In genomic region chr22:33535937-33536875, GRCh38 we compare ENCODE assay signal across 22 cellular contexts.
A peak's percentile ranks its signal among the peaks of the same experiment; 100 is the strongest.
DNase-seq lines count a peak whose midpoint lies in the region; ATAC-seq, FAIRE-seq and TF ChIP-seq lines count a peak whose summit lies in the region.
"Had no signal": no experiment of that assay in that cellular context is flagged by ENCODE, and none has a peak within 500 bp of the region (broad histone marks: within the 10 kb centered on the region; RNA-seq: fewer than 3 reads in every experiment).

No MANE protein-coding gene starts in this region.

- H3K4me1 Mint-ChIP-seq in progenitor cell of endocrine pancreas (ENCODE audit: low read depth) = peaks cover 38% of the 10 kb centered on the region
- H3K4me1 Mint-ChIP-seq: CD8-positive, alpha-beta memory T cell had no signal

- POLR2A ChIA-PET in HepG2 (lab: Yijun Ruan, JAX) = no interaction called here

- H3K27ac Mint-ChIP-seq in progenitor cell of endocrine pancreas = peak overlapping the region; percentile 38
- H3K27ac Mint-ChIP-seq: CD8-positive, alpha-beta memory T cell had no signal

- H3K4me1 ChIP-seq in liver (ENCODE audit: control insufficient read depth in 4 of 4, insufficient read depth in 4 of 4, low read length in 3 of 4) = peaks cover 14 to 34% (median 27%) of the 10 kb centered on the region in 4 donors
- H3K4me1 ChIP-seq in HepG2 (ENCODE audit: insufficient read depth, low read length) = peaks cover 51% of the 10 kb centered on the region
- H3K4me1 ChIP-seq in heart right ventricle = peaks cover 11 to 53% (median 31%) of the 10 kb centered on the region in 9 donors

- CTCF ChIA-PET in HepG2 (lab: Yijun Ruan, JAX; ENCODE audit: low intra/inter-chr PET ratio, low total read pairs) = no interaction called here

- H3K9me3 Mint-ChIP-seq in progenitor cell of endocrine pancreas (ENCODE audit: low read depth) = no peaks in the 10 kb centered on the region
- H3K9me3 Mint-ChIP-seq: IgD-negative memory B cell had no signal

- H3K79me2 ChIP-seq in HepG2 (ENCODE audit: insufficient read depth, low read length) = no peaks in the 10 kb centered on the region

- TF ChIP-seq POLR2A in HepG2 (IDR thresholded peaks at IDR 0.05; ENCODE audit: insufficient read depth in 1 of 2, low read depth in 2 of 2, low read length in 2 of 2) = no peak
- no peak for TF ChIP-seq POLR2A in erythroblast (IDR thresholded peaks at IDR 0.05; ENCODE audit: low read length)

- no peaks in the 10 kb centered on the region for H3K27me3 ChIP-seq in liver (ENCODE audit: control insufficient read depth in 4 of 4, insufficient read depth in 4 of 4, low read length in 3 of 4)
- no peaks in the 10 kb centered on the region for H3K27me3 ChIP-seq in HepG2 (ENCODE audit: control insufficient read depth in 1 of 2, insufficient read depth in 2 of 2, low read length in 2 of 2)
- H3K27me3 ChIP-seq in heart right ventricle = no peaks in the 10 kb centered on the region
- H3K27me3 ChIP-seq: BLaER1 treated with 17β-estradiol and CSF1 and Interleukin-3, amounts not matched to agents 10 nM and 100 nM had no signal

- no TSS peak for BruUV-seq in HepG2 (replicated peaks; lab: Mats Ljungman, UMichigan)

- no peak for DNase-seq in HepG2 (ENCODE audit: low spot score)
- no peak for DNase-seq in heart right ventricle
- no peak for DNase-seq in progenitor cell of endocrine pancreas (ENCODE audit: low spot score, unreplicated experiment)
- DNase-seq in activated CD4-positive, CD25-positive, alpha-beta regulatory T cell treated with anti-CD3 and anti-CD28 coated beads, Interleukin-2, amount 50 U/mL, for 72 hours = no peak
- no peak for DNase-seq in dermis blood vessel endothelial cell
- no peak for DNase-seq in erythroblast (lab: John Stamatoyannopoulos, UW)
- DNase-seq in omental fat pad (ENCODE audit: low spot score) = no peak
- DNase-seq: CD8-positive, alpha-beta memory T cell; DMS79 treated with DMSO at 0.1 percent for 48 hours; GM23248; HCEC 1CT; Kasumi-1; MM.1S; NCI-H1092 treated with DMSO at 0.1 percent for 48 hours; NCI-H1694 treated with DMSO at 0.1 percent for 48 hours; NCI-H2107; NCI-H345; NCI-H69 had no signal

- H3K36me3 ChIP-seq in liver (ENCODE audit: control insufficient read depth in 4 of 4, insufficient read depth in 3 of 4, low read depth in 1 of 4, low read length in 3 of 4) (no peaks in the 10 kb centered on the region), HepG2 (replicated peaks in 1 of 2; ENCODE audit: control insufficient read depth in 1 of 2, insufficient read depth in 2 of 2, low read length in 2 of 2) (no peaks in the 10 kb centered on the region), heart right ventricle (no peaks in the 10 kb centered on the region)

- in situ Hi-C loops in HepG2 (cut with HindIII; ENCODE audit: extremely low pct_ligation_motif_present, low pct_unique_long_range_greater_than_20kb) = no loop called here

- no peak overlapping the region for H3K4me2 ChIP-seq in HepG2 (ENCODE audit: low read depth, low read length)
- H3K4me2 ChIP-seq: A549; BLaER1 treated with 17β-estradiol and CSF1 and Interleukin-3, amounts not matched to agents 10 nM and 100 nM had no signal

- peaks cover 18% of the 10 kb centered on the region for H3K36me3 Mint-ChIP-seq in progenitor cell of endocrine pancreas (ENCODE audit: insufficient read depth)
- H3K36me3 Mint-ChIP-seq: CD8-positive, alpha-beta memory T cell had no signal

- H2AFZ ChIP-seq in HepG2 (ENCODE audit: low read length) = no peak overlapping the region
- H2AFZ ChIP-seq: GM23248 had no signal

- no peak overlapping the region for H3K4me3 ChIP-seq in liver (ENCODE audit: low read depth in 1 of 3, low read length in 3 of 3)
- no peak overlapping the region for H3K4me3 ChIP-seq in HepG2 (replicated peaks in 1 of 3; ENCODE audit: insufficient read depth in 1 of 3, low read depth in 2 of 3, low read length in 3 of 3)
- no peak overlapping the region for H3K4me3 ChIP-seq in heart right ventricle
- H3K4me3 ChIP-seq: A549; BLaER1 treated with 17β-estradiol and CSF1 and Interleukin-3, amounts not matched to agents 10 nM and 100 nM; GM23248 had no signal

- no peak for FAIRE-seq in HepG2 (lab: Jason Lieb, UNC)
- FAIRE-seq: A549 had no signal

- 81% methylated on average over 15 of the region's 15 CpGs for WGBS in liver
- 97% methylated on average over 15 of the region's 15 CpGs for WGBS in HepG2 (ENCODE audit: low lambda C conversion rate)
- 75 to 76% methylated on average over 15 of the region's 15 CpGs for WGBS in heart right ventricle, 2 donors

- no peaks in the 10 kb centered on the region for H4K20me1 ChIP-seq in HepG2 (ENCODE audit: insufficient read depth, low read length)
- H4K20me1 ChIP-seq: BLaER1 treated with 17β-estradiol and CSF1 and Interleukin-3, amounts not matched to agents 10 nM and 100 nM had no signal

- ATAC-seq in HepG2 = no peak
- ATAC-seq in heart right ventricle = peak in 6 of 8 donors; percentile 17 to 83 (median 34)
- no peak for ATAC-seq in omental fat pad (ENCODE audit: low FRiP score)
- ATAC-seq: A549 had no signal

- H3K9ac ChIP-seq in liver (ENCODE audit: low read depth in 1 of 2, low read length in 2 of 2) = no peak overlapping the region
- H3K9ac ChIP-seq in HepG2 (ENCODE audit: insufficient read depth, low read depth, low read length) = no peak overlapping the region
- H3K9ac ChIP-seq: BLaER1 treated with 17β-estradiol and CSF1 and Interleukin-3, amounts not matched to agents 10 nM and 100 nM; GM23248 had no signal

- H3K9me3 ChIP-seq in liver (ENCODE audit: control insufficient read depth in 4 of 4, low read length in 3 of 4) (no peaks in the 10 kb centered on the region), HepG2 (ENCODE audit: low read length) (no peaks in the 10 kb centered on the region), heart right ventricle (no peaks in the 10 kb centered on the region)
- H3K9me3 ChIP-seq: A549; BLaER1 treated with 17β-estradiol and CSF1 and Interleukin-3, amounts not matched to agents 10 nM and 100 nM had no signal

- intact Hi-C loops in HepG2 (cut with micrococcal nuclease; ENCODE audit: unreplicated experiment) = no loop called here
- intact Hi-C loops in heart right ventricle (cut with DNase I) = no loop called here

- H3K27me3 Mint-ChIP-seq in progenitor cell of endocrine pancreas = no peaks in the 10 kb centered on the region
- H3K27me3 Mint-ChIP-seq: IgD-negative memory B cell had no signal

- H3K4me3 Mint-ChIP-seq in progenitor cell of endocrine pancreas (ENCODE audit: low read depth) = no peak overlapping the region
- H3K4me3 Mint-ChIP-seq: CD8-positive, alpha-beta memory T cell had no signal

- no peak for TF ChIP-seq RAD21 in liver (IDR thresholded peaks at IDR 0.05)
- TF ChIP-seq RAD21 in HepG2 (CRISPR knock-in tag; IDR thresholded peaks at IDR 0.05) = no peak

- no peak overlapping the region for H3K27ac ChIP-seq in liver (ENCODE audit: low read depth in 1 of 2, low read length in 2 of 2)
- H3K27ac ChIP-seq in HepG2 (ENCODE audit: extremely low read length, insufficient read depth, low read length) = no peak overlapping the region
- peak overlapping the region in 9 of 10 donors; percentile 2 to 72 (median 47) for H3K27ac ChIP-seq in heart right ventricle
- H3K27ac ChIP-seq: BLaER1 treated with 17β-estradiol and CSF1 and Interleukin-3, amounts not matched to agents 10 nM and 100 nM; GM23248 had no signal

- no peak for TF ChIP-seq CTCF in liver (IDR thresholded peaks at IDR 0.05; ENCODE audit: low read depth, low read length, missing input control)
- TF ChIP-seq CTCF in HepG2 (CRISPR knock-in tag; IDR thresholded peaks at IDR 0.05) = no peak
- TF ChIP-seq CTCF in heart right ventricle (IDR thresholded peaks at IDR 0.05) = no peak
- no peak for TF ChIP-seq CTCF in progenitor cell of endocrine pancreas (IDR thresholded peaks at IDR 0.05; ENCODE audit: unreplicated experiment)
- TF ChIP-seq CTCF in omental fat pad (IDR thresholded peaks at IDR 0.05) = no peak

- TF ChIP-seq EP300 in HepG2 (IDR thresholded peaks at IDR 0.05; ENCODE audit: low read depth in 2 of 2, low read length in 2 of 2) (no peak), HepG2 (CRISPR knock-in tag; IDR thresholded peaks at IDR 0.05; ENCODE audit: borderline replicate concordance) (no peak)

TF ChIP-seq in liver, 16 proteins besides CTCF, POLR2A, EP300 and RAD21 (continues in another document):
- no peak for TF ChIP-seq YY1 (IDR thresholded peaks at IDR 0.05)
- TF ChIP-seq EGR1 (IDR thresholded peaks at IDR 0.05; ENCODE audit: low read depth in 2 of 2) = no peak
- peak in 1 of 2 donors; percentile 7 for TF ChIP-seq RXRA (IDR thresholded peaks at IDR 0.05)
- TF ChIP-seq JUND (IDR thresholded peaks at IDR 0.05) = no peak
- TF ChIP-seq TAF1 (conservative IDR thresholded peaks at IDR 0.05) = no peak

TF ChIP-seq in HepG2, 621 proteins besides CTCF, POLR2A, EP300 and RAD21 (continues in another document):
- TF ChIP-seq ZNF691 (CRISPR knock-in tag; IDR thresholded peaks at IDR 0.05; ENCODE audit: borderline replicate concordance, low read depth) (no peak), GLMP (CRISPR knock-in tag; IDR thresholded peaks at IDR 0.05; ENCODE audit: borderline replicate concordance) (no peak), CBX1 (IDR thresholded peaks at IDR 0.05; ENCODE audit: low read depth) (no peak), TAF1 (CRISPR knock-in tag; IDR thresholded peaks at IDR 0.05) (no peak), ZNF547 (CRISPR knock-in tag; IDR thresholded peaks at IDR 0.05) (no peak), BHLHE40 (IDR thresholded peaks at IDR 0.05; ENCODE audit: low read length) (no peak), NR2F6 (IDR thresholded peaks at IDR 0.05) (no peak), NR2F6 (CRISPR knock-in tag; IDR thresholded peaks at IDR 0.05) (no peak), ZNF562 (CRISPR knock-in tag; IDR thresholded peaks at IDR 0.05; ENCODE audit: borderline replicate concordance) (no peak), AHR (CRISPR knock-in tag; IDR thresholded peaks at IDR 0.05) (no peak), ZNF644 (CRISPR knock-in tag; IDR thresholded peaks at IDR 0.05; ENCODE audit: low read depth) (no peak), KDM5B (CRISPR knock-in tag; IDR thresholded peaks at IDR 0.05; ENCODE audit: borderline replicate concordance) (no peak), ZNF484 (CRISPR knock-in tag; IDR thresholded peaks at IDR 0.05; ENCODE audit: borderline replicate concordance, low read depth) (no peak)

Comparison
In these comparisons a context has a peak if more than half of its experiments do, and no peak if none do; other contexts are left out.
1. H3K27ac ChIP-seq: peak in heart right ventricle (9 of 10); none in liver (0 of 2) and HepG2 (single experiment).
2. ATAC-seq: peak in heart right ventricle (6 of 8); none in HepG2 (single experiment) and omental fat pad (single experiment).